15 cellular contexts compared by ENCODE assay signal in the genomic region with DNA sequence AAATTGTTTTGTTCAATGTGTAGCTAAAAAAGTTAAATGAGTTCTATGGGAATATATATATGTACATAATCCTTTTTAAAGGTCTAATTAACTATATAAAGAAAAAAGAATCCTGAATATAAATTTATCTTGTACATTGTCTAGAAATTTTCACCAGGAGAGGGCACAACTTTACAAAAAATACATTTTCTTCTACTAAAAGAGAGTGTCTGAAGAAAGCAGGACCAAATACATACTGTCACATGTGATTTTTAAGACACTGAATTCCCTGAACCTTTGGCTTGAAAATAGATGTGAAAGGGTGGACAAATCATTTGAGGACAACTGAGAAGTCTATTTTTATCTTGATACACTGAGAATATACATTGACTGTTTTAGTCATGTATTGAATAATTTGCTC.
DNase-seq lines count a peak whose midpoint lies in the region; ATAC-seq, FAIRE-seq and TF ChIP-seq lines count a peak whose summit lies in the region.
"Had no signal": no experiment of that assay in that cellular context is flagged by ENCODE, and none has a peak within 500 bp of the region (broad histone marks: within the 10 kb centered on the region; RNA-seq: fewer than 3 reads in every experiment).

No MANE protein-coding gene starts in this region.

- H3K9me2 ChIP-seq in GM23248 (ENCODE audit: insufficient read depth), result no peaks in the 10 kb centered on the region

- H3K9ac ChIP-seq in GM23248 (no peak overlapping the region), kidney (ENCODE audit: low read length in 2 of 2) (no peak overlapping the region)

- H3K27ac ChIP-seq in GM23248 (no peak overlapping the region), kidney (ENCODE audit: low read depth in 2 of 2, low read length in 2 of 2) (no peak overlapping the region)
- H3K27ac ChIP-seq: thoracic aorta had no signal

- intact Hi-C loops in kidney (cut with DNase I), result no loop called here

- peak; percentile 11 for TF ChIP-seq CTCF in fibroblast of pulmonary artery (IDR thresholded peaks at IDR 0.05; ENCODE audit: low read length, missing control alignments)
- TF ChIP-seq CTCF in kidney (IDR thresholded peaks at IDR 0.05; ENCODE audit: borderline replicate concordance, extremely low read depth, insufficient read depth), result no peak

- in situ Hi-C loops in Caki2 (cut with HindIII; ENCODE audit: low pct_unique_long_range_greater_than_20kb, low sequenced_read_pairs) (no loop called here), GM23248 (cut with MboI) (loop anchor here (25.0 kb wide), 1 partner anchor 961 kb away; no protein-coding TSS in a partner anchor)

- peak; percentile 14 for DNase-seq in Caki2 (ENCODE audit: low read depth)
- peak; percentile 21 for DNase-seq in GM23248
- DNase-seq in RCC 7860 (ENCODE audit: low spot score), result no peak
- DNase-seq in fibroblast of pulmonary artery (ENCODE audit: low read depth), result peak; percentile 25
- no peak for DNase-seq in amygdala (lab: John Stamatoyannopoulos, UW)
- no peak for DNase-seq in central memory CD4-positive, alpha-beta T cell
- no peak for DNase-seq in kidney
- DNase-seq: activated CD4-positive, alpha-beta memory T cell treated with anti-CD3 and anti-CD28 coated beads for 36 hours; activated naive CD8-positive, alpha-beta T cell treated with anti-CD3 and anti-CD28 coated beads for 36 hours; effector CD8-positive, alpha-beta T cell; H9; NCI-H1105; stimulated activated CD4-positive, alpha-beta T cell treated with anti-CD3 and anti-CD28 coated beads, Interleukin-4, amount 100 ng/mL, for 4 hours had no signal

- ATAC-seq in GM19328 (IDR thresholded peaks at IDR 0.05; ENCODE audit: unreplicated experiment), result no peak

- no peaks in the 10 kb centered on the region for H3K27me3 ChIP-seq in GM23248 (replicated peaks; ENCODE audit: insufficient read depth)

- H3K36me3 ChIP-seq in GM23248 (ENCODE audit: low read depth), result no peaks in the 10 kb centered on the region
- H3K36me3 ChIP-seq in kidney (ENCODE audit: control insufficient read depth in 1 of 2, insufficient read depth in 2 of 2, low read length in 2 of 2), result no peaks in the 10 kb centered on the region
- H3K36me3 ChIP-seq: thoracic aorta had no signal

- peak; percentile 25 for FAIRE-seq in RCC 7860 (lab: Jason Lieb, UNC)
- no peak for FAIRE-seq in kidney (lab: Jason Lieb, UNC)

- H3K4me3 ChIP-seq in GM23248 (no peak overlapping the region), fibroblast of pulmonary artery (replicated peaks; ENCODE audit: low read depth, low read length) (no peak overlapping the region), kidney (ENCODE audit: low read length in 2 of 2) (no peak overlapping the region)
- H3K4me3 ChIP-seq: thoracic aorta had no signal

- H3K4me2 ChIP-seq in GM23248 (ENCODE audit: unreplicated experiment), result no peak overlapping the region

- H3K4me1 ChIP-seq in GM23248 (ENCODE audit: insufficient read depth), result no peaks in the 10 kb centered on the region
- no peaks in the 10 kb centered on the region for H3K4me1 ChIP-seq in kidney (ENCODE audit: control insufficient read depth in 1 of 2, insufficient read depth in 1 of 2, low read depth in 1 of 2, low read length in 2 of 2)

- no peak overlapping the region for H2AFZ ChIP-seq in GM23248

- no peaks in the 10 kb centered on the region for H3K79me2 ChIP-seq in GM23248 (ENCODE audit: insufficient read depth)

- H4K20me1 ChIP-seq in GM23248 (ENCODE audit: insufficient read depth), result no peaks in the 10 kb centered on the region

- no peaks in the 10 kb centered on the region for H3F3A ChIP-seq in GM23248 (ENCODE audit: insufficient read depth)

- no peaks in the 10 kb centered on the region for H3K9me3 ChIP-seq in GM23248 (ENCODE audit: low read depth)
- no peaks in the 10 kb centered on the region for H3K9me3 ChIP-seq in kidney (ENCODE audit: control insufficient read depth in 1 of 2, low read length in 2 of 2)
- H3K9me3 ChIP-seq: thoracic aorta had no signal

Comparison
In these comparisons a context has a peak if more than half of its experiments do, and no peak if none do; other contexts are left out.
1. DNase-seq: peak in Caki2 (single experiment), GM23248 (single experiment) and fibroblast of pulmonary artery (single experiment); none in RCC 7860 (single experiment), amygdala (0 of 56), central memory CD4-positive, alpha-beta T cell (single experiment) and kidney (single experiment).